ENCODE assay signal across 26 cellular contexts in the genomic region with DNA sequence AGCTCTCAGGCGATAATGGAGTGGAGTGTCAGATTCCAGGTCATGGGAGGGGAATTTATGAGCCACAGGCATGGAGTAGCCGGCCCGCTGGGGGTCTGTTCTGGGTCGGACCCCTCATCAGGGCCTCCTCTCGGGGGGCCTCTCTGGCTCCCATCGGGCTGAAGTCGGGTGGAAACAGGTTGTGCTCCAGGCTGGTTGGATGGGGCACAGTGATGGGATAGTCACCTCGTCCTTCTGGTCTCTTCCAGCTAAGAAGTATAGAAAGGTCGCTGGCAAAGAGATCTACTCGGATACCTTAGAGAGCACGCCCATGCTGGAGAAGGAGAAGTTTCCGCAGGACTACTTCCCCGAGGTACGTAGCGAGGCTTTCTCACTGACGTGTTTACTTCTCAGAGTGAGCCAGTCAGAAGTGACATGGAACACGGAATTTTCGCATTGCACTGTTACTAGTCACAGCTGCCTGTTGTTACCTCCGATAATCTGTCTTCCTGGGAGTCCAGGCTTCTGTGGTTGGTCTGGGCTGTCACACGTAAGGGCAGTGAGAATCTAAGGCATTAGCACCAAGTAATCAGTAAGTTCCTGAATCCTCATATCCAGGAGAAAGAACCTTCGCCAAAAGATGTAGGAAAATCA.
DNase-seq lines count a peak whose midpoint lies in the region; FAIRE-seq and TF ChIP-seq lines count a peak whose summit lies in the region.
"Had no signal": no experiment of that assay in that cellular context is flagged by ENCODE, and none has a peak within 500 bp of the region (broad histone marks: within the 10 kb centered on the region; RNA-seq: fewer than 3 reads in every experiment).

No MANE protein-coding gene starts in this region.

- TF ChIP-seq EP300 in H1 (IDR thresholded peaks at IDR 0.05; ENCODE audit: borderline replicate concordance in 1 of 2, low read depth in 2 of 2, low read length in 2 of 2), result no peak
- TF ChIP-seq EP300 in suprapubic skin (IDR thresholded peaks at IDR 0.05), result no peak

- POLR2A ChIA-PET in H1 (lab: Charles Lee; ENCODE audit: partially characterized antibody), result no interaction called here
- POLR2A ChIA-PET in PC-9 (lab: Charles Lee; ENCODE audit: unreplicated experiment), result no interaction called here

- H3K9ac ChIP-seq in H1 (replicated peaks in 1 of 4; ENCODE audit: extremely low read depth in 1 of 4, low read depth in 3 of 4, low read length in 3 of 4), result 0 out of 7 replicates have a peak overlapping the region, but pooled peaks of 1 of the 4 experiments have one; percentile 0

- no peak for TF ChIP-seq POLR2A in H1 (IDR thresholded peaks at IDR 0.05; ENCODE audit: control extremely low read depth in 1 of 2, low read depth in 2 of 2, low read length in 2 of 2)
- no peak for TF ChIP-seq POLR2A in suprapubic skin (IDR thresholded peaks at IDR 0.05)

- H3K27me3 ChIP-seq in H1 (replicated peaks in 1 of 4; ENCODE audit: control insufficient read depth in 3 of 4, extremely low read depth in 1 of 4, insufficient read depth in 3 of 4, low read length in 3 of 4) (no peaks in the 10 kb centered on the region), suprapubic skin (no peaks in the 10 kb centered on the region), PC-9 (ENCODE audit: insufficient read depth, low read depth) (no peaks in the 10 kb centered on the region)
- H3K27me3 ChIP-seq: hepatocyte, vagina had no signal

- H4K8ac ChIP-seq in H1 (ENCODE audit: extremely low read depth, insufficient read depth, low read length), result no peak overlapping the region

- H3K23ac ChIP-seq in H1 (ENCODE audit: insufficient read length), result no peak overlapping the region

- H2BK15ac ChIP-seq in H1 (ENCODE audit: low read length), result no peak overlapping the region

- H3K36me3 ChIP-seq in H1 (ENCODE audit: control insufficient read depth in 2 of 4, insufficient read depth in 4 of 4, low read length in 3 of 4) (no peaks in the 10 kb centered on the region), suprapubic skin (peaks cover 21% of the 10 kb centered on the region), PC-9 (ENCODE audit: low read depth) (no peaks in the 10 kb centered on the region)
- H3K36me3 ChIP-seq: vagina had no signal

- no peak for FAIRE-seq in H1 (lab: Jason Lieb, UNC)

- H4K5ac ChIP-seq in H1 (ENCODE audit: insufficient read length, low read depth, low read length), result no peak overlapping the region

- H4K20me1 ChIP-seq in H1 (replicated peaks in 1 of 2; ENCODE audit: control insufficient read depth in 1 of 2, insufficient read depth in 2 of 2, low read length in 2 of 2) (no peaks in the 10 kb centered on the region), PC-9 (ENCODE audit: insufficient read depth) (no peaks in the 10 kb centered on the region)

- no peaks in the 10 kb centered on the region for H3K23me2 ChIP-seq in H1 (ENCODE audit: low read depth, low read length)

- CTCF ChIA-PET in H1 (lab: Charles Lee; ENCODE audit: partially characterized antibody) (interaction anchor here (1.0 to 1.3 kb wide), 3 partner anchors 10 to 13 kb away, joined by 3 to 5 read pairs (median 5); no protein-coding TSS in a partner anchor), PC-9 (lab: Charles Lee) (no interaction called here)

- H4K91ac ChIP-seq in H1 (replicated peaks; ENCODE audit: insufficient read length, low read length), result no peak overlapping the region

- H3F3A ChIP-seq in PC-9 (ENCODE audit: insufficient read depth, low read depth), result no peaks in the 10 kb centered on the region

- H3K79me2 ChIP-seq in H1 (ENCODE audit: control insufficient read depth in 1 of 2, insufficient read depth in 2 of 2, low read length in 2 of 2) (no peaks in the 10 kb centered on the region), PC-9 (ENCODE audit: low read depth) (no peaks in the 10 kb centered on the region)
- H3K79me2 ChIP-seq: hepatocyte had no signal

- H2BK12ac ChIP-seq in H1 (ENCODE audit: low read depth, low read length), result no peak overlapping the region

- no peak for TF ChIP-seq RAD21 in H1 (IDR thresholded peaks at IDR 0.05 in 1 of 2, conservative IDR thresholded peaks at IDR 0.05 in 1 of 2; ENCODE audit: low read depth in 2 of 2, low read length in 2 of 2)

- H3K9me3 ChIP-seq in H1 (ENCODE audit: insufficient read depth in 2 of 2, low read depth in 1 of 2, low read length in 1 of 2) (no peaks in the 10 kb centered on the region), suprapubic skin (no peaks in the 10 kb centered on the region), PC-9 (ENCODE audit: insufficient read depth, low read depth) (no peaks in the 10 kb centered on the region)
- H3K9me3 ChIP-seq: vagina had no signal

- H3K4me1 ChIP-seq in H1 (replicated peaks in 1 of 4; ENCODE audit: control insufficient read depth in 3 of 4, insufficient read depth in 4 of 4, low read length in 3 of 4) (no peaks in the 10 kb centered on the region), suprapubic skin (peaks cover 2% of the 10 kb centered on the region), PC-9 (replicated peaks; ENCODE audit: insufficient read depth) (no peaks in the 10 kb centered on the region)

- no peak overlapping the region for H3K56ac ChIP-seq in H1 (replicated peaks; ENCODE audit: insufficient read length, low read depth, low read length)

- no peaks in the 10 kb centered on the region for H3K9me2 ChIP-seq in PC-9 (ENCODE audit: insufficient read depth)

- intact Hi-C loops in PC-9 (cut with micrococcal nuclease; ENCODE audit: unreplicated experiment), result no loop called here

- H3K27ac ChIP-seq in H1 (ENCODE audit: low read depth, low read length) (no peak overlapping the region), suprapubic skin (no peak overlapping the region), PC-9 (no peak overlapping the region)
- H3K27ac ChIP-seq: 22Rv1, hepatocyte, HL-60, vagina had no signal

- BruUV-seq in PC-9 (replicated peaks; lab: Mats Ljungman, UMichigan), result no TSS peak

- H3K4ac ChIP-seq in H1 (replicated peaks; ENCODE audit: insufficient read length, low read depth, low read length), result no peak overlapping the region

- H3K4me3 ChIP-seq in H1 (ENCODE audit: extremely low read depth in 1 of 4, insufficient read depth in 2 of 4, low read depth in 3 of 4, low read length in 4 of 4), result no peak overlapping the region
- no peak overlapping the region for H3K4me3 ChIP-seq in suprapubic skin
- no peak overlapping the region for H3K4me3 ChIP-seq in PC-9
- H3K4me3 ChIP-seq: esophagus muscularis mucosa, hepatocyte, vagina had no signal

- H3K4me2 ChIP-seq in H1 (ENCODE audit: insufficient read depth in 1 of 2, low read depth in 2 of 2, low read length in 2 of 2), result no peak overlapping the region
- no peak overlapping the region for H3K4me2 ChIP-seq in PC-9
- H3K4me2 ChIP-seq: hepatocyte had no signal

- no peak overlapping the region for H2BK20ac ChIP-seq in H1 (ENCODE audit: low read length)

- no peak overlapping the region for H2AK5ac ChIP-seq in H1 (ENCODE audit: low read depth, low read length)

- no peak overlapping the region for H3K14ac ChIP-seq in H1 (ENCODE audit: insufficient read length)

- H3K18ac ChIP-seq in H1 (ENCODE audit: extremely low read depth, low read length), result no peak overlapping the region

- TF ChIP-seq CTCF in H1 (IDR thresholded peaks at IDR 0.05; ENCODE audit: control extremely low read depth in 1 of 3, insufficient read depth in 1 of 3, low read depth in 1 of 3, low read length in 3 of 3) (no peak), suprapubic skin (IDR thresholded peaks at IDR 0.05) (no peak), PC-9 (conservative IDR thresholded peaks at IDR 0.05) (no peak)

- WGBS in H1 (ENCODE audit: extremely low coverage in 1 of 2, insufficient coverage in 1 of 2, insufficient read length in 1 of 2, insufficient replicate concordance in 2 of 2, low coverage in 1 of 2, low lambda C conversion rate in 2 of 2, missing lambda C conversion rate in 1 of 2), 2 experiments, result 88% methylated on average over 21 of the region's 21 CpGs; no CpG with 5 or more reads in 1 of the 2 experiments
- WGBS in suprapubic skin, result 89% methylated on average over 21 of the region's 21 CpGs

- 0 out of 2 replicates have a peak overlapping the region, but pooled peaks have one; percentile 3 for H2BK5ac ChIP-seq in H1 (ENCODE audit: low read depth, low read length)

- no peak overlapping the region for H2AFZ ChIP-seq in H1 (ENCODE audit: low read length)
- no peak overlapping the region for H2AFZ ChIP-seq in PC-9
- H2AFZ ChIP-seq: hepatocyte had no signal

- no peak overlapping the region for H2BK120ac ChIP-seq in H1 (replicated peaks; ENCODE audit: low read depth, low read length)

- H3K79me1 ChIP-seq in H1 (ENCODE audit: low read depth, low read length), result no peaks in the 10 kb centered on the region

- DNase-seq in activated effector memory CD4-positive, alpha-beta T cell treated with anti-CD3 and anti-CD28 coated beads, Interleukin-2, amount 50 U/mL, for 16 hours, result peak; percentile 45
- no peak for DNase-seq in activated effector memory CD4-positive, alpha-beta T cell treated with Interleukin-2 at 50 U/mL for 16 hours
- DNase-seq in H1 (ENCODE audit: low read depth in 1 of 2, low spot score in 2 of 2) (no peak), mesenteric fat pad (ENCODE audit: low spot score) (peak; percentile 60), suprapubic skin (ENCODE audit: low spot score in 2 of 2) (peak; percentile 37 to 41), AG20443 (ENCODE audit: low spot score) (no peak), PC-9 (no peak), 8988T (no peak)
- DNase-seq: activated CD4-positive, alpha-beta T cell treated with anti-CD3 and anti-CD28 coated beads, Interleukin-2, amount 50 U/mL, for 4 hours; activated T-cell treated with anti-CD3 and anti-CD28 coated beads, Interleukin-2, amount 50 U/mL, for 72 hours; CD4-positive, CD25-positive, alpha-beta regulatory T cell; cortex of kidney; foreskin melanocyte; Kasumi-1; NCI-H187; NCI-H2171; NCI-H510A treated with DMSO at 0.1 percent for 48 hours; NK-92 treated with Interleukin-12 subunit alpha and Interleukin-12 subunit beta, amount 100 ng/mL, for 24 hours; stimulated activated naive CD4-positive, alpha-beta T cell; SW 1271; T-helper 9 cell had no signal

TF ChIP-seq in H1, 55 proteins besides CTCF, POLR2A, EP300 and RAD21:
- TF ChIP-seq MAX (IDR thresholded peaks at IDR 0.05) (no peak), PHF8 (conservative IDR thresholded peaks at IDR 0.05; ENCODE audit: low read depth, low read length) (no peak)
- TF ChIP-seq, protein P1, sequence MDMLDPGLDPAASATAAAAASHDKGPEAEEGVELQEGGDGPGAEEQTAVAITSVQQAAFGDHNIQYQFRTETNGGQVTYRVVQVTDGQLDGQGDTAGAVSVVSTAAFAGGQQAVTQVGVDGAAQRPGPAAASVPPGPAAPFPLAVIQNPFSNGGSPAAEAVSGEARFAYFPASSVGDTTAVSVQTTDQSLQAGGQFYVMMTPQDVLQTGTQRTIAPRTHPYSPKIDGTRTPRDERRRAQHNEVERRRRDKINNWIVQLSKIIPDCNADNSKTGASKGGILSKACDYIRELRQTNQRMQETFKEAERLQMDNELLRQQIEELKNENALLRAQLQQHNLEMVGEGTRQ (IDR thresholded peaks at IDR 0.05; ENCODE audit: low read length), result no peak

Comparison
In these comparisons a context has a peak if more than half of its experiments do, and no peak if none do; other contexts are left out.
1. DNase-seq: peak in activated effector memory CD4-positive, alpha-beta T cell treated with anti-CD3 and anti-CD28 coated beads, Interleukin-2, amount 50 U/mL, for 16 hours (single experiment), mesenteric fat pad (single experiment) and suprapubic skin (2 of 2); none in activated effector memory CD4-positive, alpha-beta T cell treated with Interleukin-2 at 50 U/mL for 16 hours (single experiment), H1 (0 of 2), AG20443 (single experiment), PC-9 (0 of 2) and 8988T (single experiment).